10 cellular contexts compared by ENCODE assay signal in genomic region chr2:36277146-36277808, GRCh38.
DNase-seq lines count a peak whose midpoint lies in the region; FAIRE-seq and TF ChIP-seq lines count a peak whose summit lies in the region.
"Had no signal": no experiment of that assay in that cellular context is flagged by ENCODE, and none has a peak within 500 bp of the region (broad histone marks: within the 10 kb centered on the region; RNA-seq: fewer than 3 reads in every experiment).

No MANE protein-coding gene starts in this region.

- no peaks in the 10 kb centered on the region for H4K20me1 ChIP-seq in hepatocyte (ENCODE audit: insufficient read depth, poor library complexity, severe bottlenecking)

- no peaks in the 10 kb centered on the region for H3K9me3 ChIP-seq in hepatocyte (ENCODE audit: low read depth)
- H3K9me3 ChIP-seq: transverse colon had no signal

- no peaks in the 10 kb centered on the region for H3K79me2 ChIP-seq in hepatocyte

- H3K36me3 ChIP-seq in hepatocyte (replicated peaks; ENCODE audit: insufficient read depth, low read depth): no peaks in the 10 kb centered on the region
- H3K36me3 ChIP-seq: transverse colon had no signal

- 90% methylated on average over 3 of the region's 3 CpGs for WGBS in hepatocyte (ENCODE audit: low lambda C conversion rate, missing lambda C conversion rate)

- H3K27ac ChIP-seq in epithelial cell of prostate (no peak overlapping the region), hepatocyte (no peak overlapping the region)
- H3K27ac ChIP-seq: transverse colon had no signal

- no peaks in the 10 kb centered on the region for H3K9me2 ChIP-seq in hepatocyte (replicated peaks; ENCODE audit: insufficient read depth)

- no peaks in the 10 kb centered on the region for H3K27me3 ChIP-seq in hepatocyte
- H3K27me3 ChIP-seq: transverse colon had no signal

- no peak for FAIRE-seq in urothelium cell line (lab: Jason Lieb, UNC)

- DNase-seq in stimulated activated naive CD4-positive, alpha-beta T cell treated with Interleukin-2 at 50 U/mL for 16 hours (lab: John Stamatoyannopoulos, UW): peak; percentile 3
- no peak for DNase-seq in stimulated activated naive CD4-positive, alpha-beta T cell (lab: John Stamatoyannopoulos, UW)
- DNase-seq in OCI-M1 (lab: John Stamatoyannopoulos, UW): peak; percentile 6
- peak; percentile 95 for DNase-seq in epithelial cell of prostate (ENCODE audit: low read depth, low spot score)
- DNase-seq in urothelium cell line (ENCODE audit: low spot score): peak; percentile 23
- no peak for DNase-seq in cortex of kidney (lab: John Stamatoyannopoulos, UW)
- DNase-seq in NCI-H146 (lab: John Stamatoyannopoulos, UW): no peak
- DNase-seq in hepatocyte (ENCODE audit: low spot score): no peak
- DNase-seq: activated CD4-positive, alpha-beta T cell treated with anti-CD3 and anti-CD28 coated beads, Interleukin-2, amount 50 U/mL, for 4 hours; transverse colon had no signal

- no peak overlapping the region for H3K4me3 ChIP-seq in hepatocyte
- H3K4me3 ChIP-seq: transverse colon had no signal

- H2AFZ ChIP-seq in hepatocyte: no peak overlapping the region

- TF ChIP-seq CTCF in hepatocyte (IDR thresholded peaks at IDR 0.05; ENCODE audit: poor library complexity): no peak

- H3K4me1 ChIP-seq in hepatocyte (ENCODE audit: insufficient read depth): no peaks in the 10 kb centered on the region
- H3K4me1 ChIP-seq: transverse colon had no signal

- H3K4me2 ChIP-seq in hepatocyte: no peak overlapping the region

Comparison
In these comparisons a context has a peak if more than half of its experiments do, and no peak if none do; other contexts are left out.
1. DNase-seq: peak in stimulated activated naive CD4-positive, alpha-beta T cell treated with Interleukin-2 at 50 U/mL for 16 hours (single experiment), OCI-M1 (single experiment), epithelial cell of prostate (single experiment) and urothelium cell line (single experiment); none in stimulated activated naive CD4-positive, alpha-beta T cell (0 of 6), cortex of kidney (single experiment), NCI-H146 (single experiment) and hepatocyte (single experiment).